In the genomic region with DNA sequence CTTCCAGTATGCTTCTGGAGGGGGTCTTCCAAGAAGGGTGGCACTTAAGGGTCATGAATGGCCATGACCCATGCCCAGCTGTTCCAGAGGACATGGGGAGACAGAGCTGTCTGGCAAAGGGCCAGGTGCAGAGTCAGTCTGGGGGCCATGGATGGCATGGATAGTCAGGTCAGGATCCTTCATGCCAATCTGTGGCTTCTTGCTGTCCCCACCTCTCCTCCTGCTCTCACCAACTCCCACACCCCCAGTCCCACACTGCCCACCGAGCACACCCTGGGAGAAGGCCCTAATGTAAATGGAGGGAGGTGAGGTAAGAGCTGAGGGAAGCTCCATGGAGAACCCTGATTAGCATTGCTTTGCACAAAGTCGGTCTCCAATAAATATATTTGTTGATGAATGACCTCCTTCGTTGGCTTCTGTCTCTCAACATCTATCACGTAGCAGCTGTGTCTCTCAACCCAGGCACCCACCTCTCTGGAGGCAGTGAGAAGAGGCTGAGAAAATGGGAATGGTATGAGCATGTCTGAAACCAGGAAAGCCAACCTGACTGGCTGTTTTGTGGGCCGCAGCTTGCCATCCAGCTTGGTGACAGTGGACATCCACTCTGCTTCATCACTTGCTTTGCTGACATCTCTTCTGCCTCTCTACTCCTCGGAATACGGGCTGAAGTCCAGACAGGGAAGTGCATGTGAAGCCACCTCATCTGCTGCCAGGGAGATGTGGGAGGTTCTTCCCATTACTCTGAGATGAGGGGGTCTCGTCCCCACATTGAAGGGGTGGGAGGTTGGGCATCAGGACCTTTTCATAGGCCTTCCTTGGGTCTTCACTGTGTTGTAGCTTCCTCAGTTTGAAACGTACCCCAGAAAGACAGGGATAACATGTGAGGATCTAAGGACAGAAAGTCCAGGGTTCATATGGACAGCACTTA, we compare ENCODE assay signal across 1 cellular context.
A peak's percentile ranks its signal among the peaks of the same experiment; 100 is the strongest.
TF ChIP-seq lines count a peak whose summit lies in the region.

No MANE protein-coding gene starts in this region.

TF ChIP-seq in K562, 482 proteins besides CTCF, POLR2A, EP300 and RAD21:
- peak; percentile 52 for TF ChIP-seq NFIC (IDR thresholded peaks at IDR 0.05)
- TF ChIP-seq CHCHD3 (CRISPR knock-in tag; IDR thresholded peaks at IDR 0.05): no peak
